8 cellular contexts compared by ENCODE assay signal in the genomic region with DNA sequence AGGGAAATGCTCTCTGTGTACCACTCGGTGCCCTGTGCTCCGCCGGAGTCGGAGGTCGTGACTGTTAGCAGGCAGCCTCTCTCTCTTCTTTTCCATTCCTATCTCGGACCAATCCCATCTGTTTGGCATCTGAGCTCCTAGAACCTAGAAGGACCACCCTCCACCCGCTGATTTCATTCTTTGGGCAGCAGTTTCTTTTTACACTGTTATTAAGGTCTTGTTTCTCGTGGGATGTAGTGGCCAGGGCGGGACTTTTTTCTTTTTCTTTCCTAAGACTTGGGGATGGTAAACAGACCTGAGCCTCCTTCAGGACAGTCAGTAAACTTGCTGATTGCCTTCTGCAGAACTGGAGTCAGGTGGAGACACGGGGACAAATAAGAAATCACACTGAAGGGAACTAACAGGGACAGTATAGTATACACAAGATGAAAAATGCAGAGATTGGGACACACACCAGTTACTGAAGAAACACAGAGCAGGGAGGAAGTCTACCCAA. TPM values are rescaled to one million over a fixed set of nuclear protein-coding genes. Genes with fewer than 3 reads are reported as not detected.
A peak's percentile ranks its signal among the peaks of the same experiment; 100 is the strongest.
DNase-seq lines count a peak whose midpoint lies in the region; ATAC-seq, FAIRE-seq and TF ChIP-seq lines count a peak whose summit lies in the region.

No MANE protein-coding gene starts in this region.

- ATAC-seq in K562 = no peak
- ATAC-seq in lower lobe of right lung = no peak

- no peak for TF ChIP-seq RAD21 in K562 (CRISPR knock-in tag; conservative IDR thresholded peaks at IDR 0.05 in 1 of 2, IDR thresholded peaks at IDR 0.05 in 1 of 2)

- CTCF ChIA-PET in K562 (lab: Yijun Ruan, JAX; ENCODE audit: low intra/inter-chr PET ratio) = no interaction called here

- in situ Hi-C loops in K562 (cut with MboI) = loop anchor here (25.0 kb wide), 1 partner anchor 609 kb away; no protein-coding TSS in a partner anchor

- 0% methylated on average over 10 of the region's 10 CpGs for whole genome bisulfite sequencing in K562 (ENCODE audit: insufficient coverage, low coverage, missing lambda C conversion rate)
- 1% methylated on average over 10 of the region's 10 CpGs for WGBS in urinary bladder

- peak overlapping the region; percentile 83 to 96 for H3K9ac ChIP-seq in K562 (ENCODE audit: insufficient read depth in 1 of 2, low read depth in 2 of 2, low read length in 2 of 2)

- peak overlapping the region; percentile 97 for H3K4me3 Mint-ChIP-seq in activated naive CD4-positive, alpha-beta T cell treated with anti-CD3 and anti-CD28 coated beads, Interleukin-2, amount 50 U/mL, for 24 hours

- H4K20me1 ChIP-seq in K562 (replicated peaks; ENCODE audit: control insufficient read depth, insufficient read depth, low read length) = no peaks in the 10 kb centered on the region

- peaks cover 13 to 14% of the 10 kb centered on the region in 2 experiments for H3K4me1 ChIP-seq in K562 (replicated peaks in 1 of 2; ENCODE audit: control insufficient read depth in 2 of 2, insufficient read depth in 2 of 2, low read length in 2 of 2)
- peaks cover 21% of the 10 kb centered on the region for H3K4me1 ChIP-seq in lower lobe of right lung
- no peaks in the 10 kb centered on the region for H3K4me1 ChIP-seq in urinary bladder (ENCODE audit: insufficient read depth)

- BruUV-seq in K562 (replicated peaks; lab: Mats Ljungman, UMichigan) = TSS peak; percentile 86

- H3K9me3 ChIP-seq in K562 (replicated peaks; ENCODE audit: control insufficient read depth, insufficient read depth, low read depth, low read length) (no peaks in the 10 kb centered on the region), lower lobe of right lung (no peaks in the 10 kb centered on the region)

- peak overlapping the region; percentile 76 for H2AFZ ChIP-seq in K562 (ENCODE audit: low read depth, low read length)

- peaks cover 53% of the 10 kb centered on the region for H3K79me2 ChIP-seq in K562 (ENCODE audit: control insufficient read depth, insufficient read depth, low read length)

- H3K4me1 Mint-ChIP-seq in activated naive CD4-positive, alpha-beta T cell treated with anti-CD3 and anti-CD28 coated beads, Interleukin-2, amount 50 U/mL, for 24 hours = peaks cover 38% of the 10 kb centered on the region

- H3K36me3 Mint-ChIP-seq in activated naive CD4-positive, alpha-beta T cell treated with anti-CD3 and anti-CD28 coated beads, Interleukin-2, amount 50 U/mL, for 24 hours = peaks cover 10% of the 10 kb centered on the region

- no peaks in the 10 kb centered on the region for H3K9me1 ChIP-seq in K562 (ENCODE audit: control insufficient read depth, insufficient read depth, low read length)

- no peak for TF ChIP-seq CTCF in K562 (IDR thresholded peaks at IDR 0.05 in 2 of 3, conservative IDR thresholded peaks at IDR 0.05 in 1 of 3; ENCODE audit: insufficient read depth in 2 of 3, low read depth in 1 of 3, low read length in 3 of 3)
- TF ChIP-seq CTCF in lower lobe of right lung (IDR thresholded peaks at IDR 0.05) = no peak

- POLR2A ChIA-PET in K562 (lab: Yijun Ruan, JAX) = interaction anchor here (0.6 to 2.2 kb wide), 8 partner anchors 10 to 559 kb away, joined by 3 to 11 read pairs (median 4); no protein-coding TSS in a partner anchor

- H3K27ac ChIP-seq in K562 (ENCODE audit: extremely low read depth, low read depth, low read length) (peak overlapping the region; percentile 75), lower lobe of right lung (peak overlapping the region; percentile 93), urinary bladder (ENCODE audit: low read depth) (peak overlapping the region; percentile 80)

- peak overlapping the region; percentile 94 for H3K27ac Mint-ChIP-seq in activated naive CD4-positive, alpha-beta T cell treated with anti-CD3 and anti-CD28 coated beads, Interleukin-2, amount 50 U/mL, for 24 hours

- H3K27me3 Mint-ChIP-seq in activated naive CD4-positive, alpha-beta T cell treated with anti-CD3 and anti-CD28 coated beads, Interleukin-2, amount 50 U/mL, for 24 hours = no peaks in the 10 kb centered on the region

- TF ChIP-seq POLR2A in K562 (conservative IDR thresholded peaks at IDR 0.05) = no peak

- DNase-seq in activated naive CD4-positive, alpha-beta T cell (lab: John Stamatoyannopoulos, UW) = no peak
- no peak for DNase-seq in K562 (ENCODE audit: extremely low read depth in 1 of 4, low spot score in 3 of 4)
- no peak for DNase-seq in lower lobe of right lung
- no peak for DNase-seq in C1 segment of cervical spinal cord (lab: John Stamatoyannopoulos, UW)
- DNase-seq in NCI-H2029 (lab: John Stamatoyannopoulos, UW) = no peak
- DNase-seq in NCI-H2227 treated with DMSO at 0.1 percent for 48 hours (lab: John Stamatoyannopoulos, UW) = no peak

- H3K27me3 ChIP-seq in K562 (ENCODE audit: control insufficient read depth in 2 of 2, insufficient read depth in 2 of 2, low read length in 2 of 2) (no peaks in the 10 kb centered on the region), lower lobe of right lung (ENCODE audit: low read depth) (no peaks in the 10 kb centered on the region)

- H3K4me3 ChIP-seq in K562 (peak overlapping the region; percentile 84), lower lobe of right lung (peak overlapping the region; percentile 72), urinary bladder (ENCODE audit: low read depth, low read length) (peak overlapping the region; percentile 82)

- peaks cover 24% of the 10 kb centered on the region for H3K36me3 ChIP-seq in K562 (ENCODE audit: control insufficient read depth, insufficient read depth, low read length)
- peaks cover 18% of the 10 kb centered on the region for H3K36me3 ChIP-seq in lower lobe of right lung
- no peaks in the 10 kb centered on the region for H3K36me3 ChIP-seq in urinary bladder (ENCODE audit: insufficient read depth)

- H3K9me3 Mint-ChIP-seq in activated naive CD4-positive, alpha-beta T cell treated with anti-CD3 and anti-CD28 coated beads, Interleukin-2, amount 50 U/mL, for 24 hours = no peaks in the 10 kb centered on the region

- no peak for FAIRE-seq in K562 (lab: Jason Lieb, UNC)

- intact Hi-C loops in K562 (cut with micrococcal nuclease) (no loop called here), lower lobe of right lung (cut with DNase I) (no loop called here)

- TF ChIP-seq EP300 in K562 (IDR thresholded peaks at IDR 0.05; ENCODE audit: low read length) = no peak

- peak overlapping the region; percentile 96 for H3K4me2 ChIP-seq in K562 (ENCODE audit: insufficient read depth, low read length)

RNA-seq across cellular contexts. Expression of a gene that starts 0.5 kb away (rescaled TPM):
- total RNA-seq in K562 (2011; cell fraction: chromatin; rRNA removed; ENCODE audit: low replicate concordance) = 21.1 and 48.4 TPM in 2 replicates
- total RNA-seq in K562 (2011; cell fraction: nucleolus; rRNA removed) = 27.8 and 30.0 TPM in 2 replicates
- total RNA-seq in K562 (2011; cell fraction: nucleoplasm; rRNA removed) = 33.7 and 46.3 TPM in 2 replicates
- total RNA-seq in K562 (2014; rRNA removed) (53.3 and 68.0 TPM in 2 replicates), K562 (2014; rRNA removed; fragmentation: Illumina TruSeq; extraction: Trizol) (25.4 and 35.7 TPM in 2 replicates), K562 (2015; rRNA removed; fragmentation: Illumina TruSeq; extraction: Trizol) (33.7 and 37.3 TPM in 2 replicates), K562 (2021) (82.0 and 83.8 TPM in 2 replicates), lower lobe of right lung (49.0 TPM), urinary bladder (21.1 TPM)
- polyA plus RNA-seq in K562 (2011; rRNA removed) (57.0 and 74.4 TPM in 2 replicates), K562 (2014; fragmentation: Illumina TruSeq; extraction: Trizol) (88.9 and 90.6 TPM in 2 replicates), K562 (2014; fragmentation: Nextera tagmentation; extraction: Ambion mirVana) (10 to 100 TPM; 10.1 to 24.7 TPM), K562 (2014; rRNA removed) (72.1 and 81.3 TPM in 2 replicates), urinary bladder (71.1 TPM)
- polyA plus RNA-seq in K562 (2011; cell fraction: cytosol; rRNA removed) = 67.6 and 87.3 TPM in 2 replicates
- 57.5 and 83.7 TPM in 2 replicates for polyA plus RNA-seq in K562 (2011; cell fraction: nucleus; rRNA removed)
- 87.7 and 104 TPM in 2 replicates for polyA plus RNA-seq in K562 (2012)
- 19.9 and 27.1 TPM in 2 replicates for polyA minus RNA-seq in K562 (2011; rRNA and poly(A)+ RNA removed)
- 25.8 and 28.1 TPM in 2 replicates for polyA minus RNA-seq in K562 (2011; cell fraction: cytosol; rRNA and poly(A)+ RNA removed)
- 8.9 and 11.1 TPM in 2 replicates for polyA minus RNA-seq in K562 (2011; cell fraction: nucleus; rRNA and poly(A)+ RNA removed)

RNA-seq across cellular contexts. Expression of a gene that starts 31.3 kb away (rescaled TPM):
- 17.5 and 64.2 TPM in 2 replicates for total RNA-seq in K562 (2011; cell fraction: chromatin; rRNA removed; ENCODE audit: low replicate concordance)
- total RNA-seq in K562 (2011; cell fraction: nucleolus; rRNA removed) = 92.4 and 92.8 TPM in 2 replicates
- total RNA-seq in K562 (2011; cell fraction: nucleoplasm; rRNA removed) = 47.7 and 49.9 TPM in 2 replicates
- total RNA-seq in K562 (2014; rRNA removed) (22.6 and 36.7 TPM in 2 replicates), K562 (2014; rRNA removed; fragmentation: Illumina TruSeq; extraction: Trizol) (6.1 and 8.1 TPM in 2 replicates), K562 (2015; rRNA removed; fragmentation: Illumina TruSeq; extraction: Trizol) (14.0 TPM in 2 replicates), K562 (2021) (31.6 and 35.7 TPM in 2 replicates), lower lobe of right lung (19.5 TPM), urinary bladder (8.1 TPM)
- polyA plus RNA-seq in K562 (2011; rRNA removed) (7.9 and 9.1 TPM in 2 replicates), K562 (2014; fragmentation: Illumina TruSeq; extraction: Trizol) (16.1 and 22.7 TPM in 2 replicates), K562 (2014; fragmentation: Nextera tagmentation; extraction: Ambion mirVana) (under 1 TPM; 0.25 to 0.92 TPM), K562 (2014; rRNA removed) (16.0 and 18.1 TPM in 2 replicates), urinary bladder (23.1 TPM)
- 7.6 and 19.7 TPM in 2 replicates for polyA plus RNA-seq in K562 (2011; cell fraction: cytosol; rRNA removed)
- polyA plus RNA-seq in K562 (2011; cell fraction: nucleus; rRNA removed) = 19.2 and 31.8 TPM in 2 replicates
- 16.1 and 21.6 TPM in 2 replicates for polyA plus RNA-seq in K562 (2012)
- polyA minus RNA-seq in K562 (2011; rRNA and poly(A)+ RNA removed) = 6.0 and 10.4 TPM in 2 replicates
- polyA minus RNA-seq in K562 (2011; cell fraction: cytosol; rRNA and poly(A)+ RNA removed) = 14.8 and 16.7 TPM in 2 replicates
- 8.0 and 9.6 TPM in 2 replicates for polyA minus RNA-seq in K562 (2011; cell fraction: nucleus; rRNA and poly(A)+ RNA removed)

RNA-seq across cellular contexts. Expression of a gene that starts 49.0 kb away (rescaled TPM):
- total RNA-seq in K562 (2011; cell fraction: chromatin; rRNA removed; ENCODE audit: low replicate concordance) = 27.2 and 83.8 TPM in 2 replicates
- total RNA-seq in K562 (2011; cell fraction: nucleolus; rRNA removed) = 70.3 and 82.2 TPM in 2 replicates
- 35.6 and 47.3 TPM in 2 replicates for total RNA-seq in K562 (2011; cell fraction: nucleoplasm; rRNA removed)
- 18.0 and 20.6 TPM in 2 replicates for total RNA-seq in K562 (2014; rRNA removed)
- total RNA-seq in K562 (2014; rRNA removed; fragmentation: Illumina TruSeq; extraction: Trizol) = 4.2 and 5.0 TPM in 2 replicates
- 18.3 and 19.0 TPM in 2 replicates for total RNA-seq in K562 (2015; rRNA removed; fragmentation: Illumina TruSeq; extraction: Trizol)
- total RNA-seq in K562 (2021) = 22.2 and 24.0 TPM in 2 replicates
- 18.8 and 39.4 TPM in 2 replicates for polyA plus RNA-seq in K562 (2011; rRNA removed)
- 55.2 and 92.4 TPM in 2 replicates for polyA plus RNA-seq in K562 (2011; cell fraction: cytosol; rRNA removed)
- polyA plus RNA-seq in K562 (2011; cell fraction: nucleus; rRNA removed) = 56.0 and 58.6 TPM in 2 replicates
- polyA plus RNA-seq in K562 (2012) = 25.6 and 35.2 TPM in 2 replicates
- polyA plus RNA-seq in K562 (2014; fragmentation: Illumina TruSeq; extraction: Trizol) = 10.5 and 14.0 TPM in 2 replicates
- 1 to 10 TPM in 1 of 2 experiments, under 1 TPM in 1; 0.75 to 1.3 TPM for polyA plus RNA-seq in K562 (2014; fragmentation: Nextera tagmentation; extraction: Ambion mirVana)
- 21.9 and 26.4 TPM in 2 replicates for polyA plus RNA-seq in K562 (2014; rRNA removed)
- 10.7 and 11.9 TPM in 2 replicates for polyA minus RNA-seq in K562 (2011; rRNA and poly(A)+ RNA removed)
- polyA minus RNA-seq in K562 (2011; cell fraction: cytosol; rRNA and poly(A)+ RNA removed) = 15.5 and 37.0 TPM in 2 replicates
- polyA minus RNA-seq in K562 (2011; cell fraction: nucleus; rRNA and poly(A)+ RNA removed) = 16.7 and 23.5 TPM in 2 replicates
- total RNA-seq in lower lobe of right lung = 11.2 TPM
- total RNA-seq in urinary bladder = 50.3 TPM
- 41.6 TPM for polyA plus RNA-seq in urinary bladder

RNA-seq across cellular contexts. Expression of a gene that starts 49.0 kb away (rescaled TPM):
- 241 and 561 TPM in 2 replicates for total RNA-seq in K562 (2011; cell fraction: chromatin; rRNA removed; ENCODE audit: low replicate concordance)
- 334 and 386 TPM in 2 replicates for total RNA-seq in K562 (2011; cell fraction: nucleolus; rRNA removed)
- 352 and 440 TPM in 2 replicates for total RNA-seq in K562 (2011; cell fraction: nucleoplasm; rRNA removed)
- total RNA-seq in K562 (2014; rRNA removed) (104 and 150 TPM in 2 replicates), K562 (2014; rRNA removed; fragmentation: Illumina TruSeq; extraction: Trizol) (44.3 and 48.5 TPM in 2 replicates), K562 (2015; rRNA removed; fragmentation: Illumina TruSeq; extraction: Trizol) (66.2 and 67.2 TPM in 2 replicates), K562 (2021) (102 and 107 TPM in 2 replicates), lower lobe of right lung (35.9 TPM), urinary bladder (23.1 TPM)
- polyA plus RNA-seq in K562 (2011; rRNA removed) (113 and 117 TPM in 2 replicates), K562 (2014; fragmentation: Illumina TruSeq; extraction: Trizol) (58.3 and 90.4 TPM in 2 replicates), K562 (2014; fragmentation: Nextera tagmentation; extraction: Ambion mirVana) (10 to 100 TPM in 1 of 2 experiments, 1 to 10 TPM in 1; 9.1 to 11.3 TPM), K562 (2014; rRNA removed) (135 and 140 TPM in 2 replicates), urinary bladder (41.6 TPM)
- polyA plus RNA-seq in K562 (2011; cell fraction: cytosol; rRNA removed) = 145 and 208 TPM in 2 replicates
- 338 and 468 TPM in 2 replicates for polyA plus RNA-seq in K562 (2011; cell fraction: nucleus; rRNA removed)
- polyA plus RNA-seq in K562 (2012) = 113 and 151 TPM in 2 replicates
- polyA minus RNA-seq in K562 (2011; rRNA and poly(A)+ RNA removed) = 65.9 and 102 TPM in 2 replicates
- 42.5 and 67.8 TPM in 2 replicates for polyA minus RNA-seq in K562 (2011; cell fraction: cytosol; rRNA and poly(A)+ RNA removed)
- 110 and 139 TPM in 2 replicates for polyA minus RNA-seq in K562 (2011; cell fraction: nucleus; rRNA and poly(A)+ RNA removed)

RNA-seq across cellular contexts. Expression of a gene that starts 49.4 kb away (rescaled TPM):
- 35.5 and 103 TPM in 2 replicates for total RNA-seq in K562 (2011; cell fraction: chromatin; rRNA removed; ENCODE audit: low replicate concordance)
- 64.2 and 80.4 TPM in 2 replicates for total RNA-seq in K562 (2011; cell fraction: nucleolus; rRNA removed)
- total RNA-seq in K562 (2011; cell fraction: nucleoplasm; rRNA removed) = 48.8 and 49.1 TPM in 2 replicates
- total RNA-seq in K562 (2014; rRNA removed) (46.0 and 90.9 TPM in 2 replicates), K562 (2014; rRNA removed; fragmentation: Illumina TruSeq; extraction: Trizol) (43.0 and 63.0 TPM in 2 replicates), K562 (2015; rRNA removed; fragmentation: Illumina TruSeq; extraction: Trizol) (72.7 and 74.7 TPM in 2 replicates), K562 (2021) (91.3 and 104 TPM in 2 replicates), lower lobe of right lung (18.1 TPM), urinary bladder (13.7 TPM)
- polyA plus RNA-seq in K562 (2011; rRNA removed) (64.4 and 79.2 TPM in 2 replicates), K562 (2014; fragmentation: Illumina TruSeq; extraction: Trizol) (110 and 117 TPM in 2 replicates), K562 (2014; fragmentation: Nextera tagmentation; extraction: Ambion mirVana) (10 to 100 TPM in 1 of 2 experiments, 1 to 10 TPM in 1; 9.3 to 24.2 TPM), K562 (2014; rRNA removed) (56.7 and 89.1 TPM in 2 replicates), urinary bladder (14.8 TPM)
- 56.0 and 75.1 TPM in 2 replicates for polyA plus RNA-seq in K562 (2011; cell fraction: cytosol; rRNA removed)
- polyA plus RNA-seq in K562 (2011; cell fraction: nucleus; rRNA removed) = 31.6 and 47.8 TPM in 2 replicates
- 64.7 and 97.4 TPM in 2 replicates for polyA plus RNA-seq in K562 (2012)
- polyA minus RNA-seq in K562 (2011; rRNA and poly(A)+ RNA removed) = 43.1 and 50.2 TPM in 2 replicates
- 49.8 and 67.6 TPM in 2 replicates for polyA minus RNA-seq in K562 (2011; cell fraction: cytosol; rRNA and poly(A)+ RNA removed)
- polyA minus RNA-seq in K562 (2011; cell fraction: nucleus; rRNA and poly(A)+ RNA removed) = 19.1 and 26.8 TPM in 2 replicates
